In the genomic region with DNA sequence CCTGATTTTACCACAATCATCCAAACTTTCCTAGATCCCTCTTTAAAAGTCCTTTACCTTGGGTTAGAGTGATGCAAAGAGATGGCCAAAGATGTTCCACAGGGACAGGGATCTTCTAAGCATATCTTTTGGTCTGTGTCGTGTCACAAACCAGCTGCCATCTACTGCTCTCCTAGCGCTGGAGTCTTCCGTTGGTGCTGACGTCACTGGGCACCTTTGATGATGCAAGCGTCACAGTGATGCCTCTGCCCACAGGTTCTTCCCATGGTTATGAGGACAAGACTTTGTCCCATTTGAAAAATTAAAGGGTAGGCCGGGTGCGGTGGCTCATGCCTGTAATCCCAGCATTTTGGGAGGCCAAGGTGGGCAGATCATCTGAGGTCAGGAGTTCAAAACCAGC, we compare ENCODE assay signal across 27 cellular contexts. TPM values are rescaled to one million over a fixed set of nuclear protein-coding genes. Genes with fewer than 3 reads are reported as not detected.
DNase-seq lines count a peak whose midpoint lies in the region; ATAC-seq, FAIRE-seq and TF ChIP-seq lines count a peak whose summit lies in the region.
"Had no signal": no experiment of that assay in that cellular context is flagged by ENCODE, and none has a peak within 500 bp of the region (broad histone marks: within the 10 kb centered on the region; RNA-seq: fewer than 3 reads in every experiment).

No MANE protein-coding gene starts in this region.

- no peak overlapping the region for H3K27ac ChIP-seq in IMR-90 (ENCODE audit: insufficient read depth, low read length)
- H3K27ac ChIP-seq in K562 (ENCODE audit: extremely low read depth, low read depth, low read length) = no peak overlapping the region
- no peak overlapping the region for H3K27ac ChIP-seq in esophagus muscularis mucosa (replicated peaks in 1 of 4)
- H3K27ac ChIP-seq in smooth muscle cell (ENCODE audit: low read depth) = peak overlapping the region; percentile 4
- H3K27ac ChIP-seq: BLaER1 had no signal

- POLR2A ChIA-PET in IMR-90 (lab: Charles Lee; ENCODE audit: unreplicated experiment) (no interaction called here), K562 (lab: Yijun Ruan, JAX) (interaction anchor here (0.6 kb wide), 1 partner anchor 1991 kb away, joined by 3 read pairs; no protein-coding TSS in a partner anchor)

- no peaks in the 10 kb centered on the region for H3K79me2 ChIP-seq in K562 (ENCODE audit: control insufficient read depth, insufficient read depth, low read length)
- H3K79me2 ChIP-seq in smooth muscle cell (ENCODE audit: low read depth) = peaks cover 10% of the 10 kb centered on the region

- no peak overlapping the region for H3K56ac ChIP-seq in IMR-90 (ENCODE audit: extremely low read depth, insufficient read depth, low read length)

- no peak overlapping the region for H3K4ac ChIP-seq in IMR-90 (ENCODE audit: low read depth, low read length)

- no peak for FAIRE-seq in K562 (lab: Jason Lieb, UNC)
- FAIRE-seq: A204.1, D721Med, GM12878, GM12892, GM18507 had no signal

- in situ Hi-C loops in IMR-90 (cut with MboI; ENCODE audit: low sequenced_read_pairs) (no loop called here), K562 (cut with MboI) (no loop called here)

- no peak overlapping the region for H2BK120ac ChIP-seq in IMR-90 (ENCODE audit: low read depth, low read length)

- no peak overlapping the region for H2AK5ac ChIP-seq in IMR-90 (ENCODE audit: low read depth, low read length)

- no peak overlapping the region for H2BK20ac ChIP-seq in IMR-90 (ENCODE audit: low read depth, low read length)

- DNase-seq in IMR-90 (no peak), K562 (ENCODE audit: extremely low read depth in 1 of 4, low spot score in 3 of 4) (no peak), esophagus muscularis mucosa (ENCODE audit: extremely low spot score) (peak; percentile 14), smooth muscle cell (lab: John Stamatoyannopoulos, UW; ENCODE audit: unreplicated experiment) (no peak), NCI-H1436 (lab: John Stamatoyannopoulos, UW) (no peak), NAMALWA (ENCODE audit: low spot score) (no peak), NCI-H2196 (lab: John Stamatoyannopoulos, UW; ENCODE audit: unreplicated experiment) (no peak)
- DNase-seq: 8988T; ACHN; BE2C; C1 segment of cervical spinal cord; Caco-2; Calu3; CD4-positive, alpha-beta T cell; CD8-positive, alpha-beta T cell; DMS79 treated with DMSO at 0.1 percent for 48 hours; GDM1 had no signal

- no peak for ATAC-seq in IMR-90 (ENCODE audit: low read depth)
- no peak for ATAC-seq in K562
- ATAC-seq: CD8-positive, alpha-beta T cell; GM12878 had no signal

- no peak overlapping the region for H4K91ac ChIP-seq in IMR-90 (ENCODE audit: insufficient read depth, low read depth, low read length)

- BruUV-seq in IMR-90 (replicated peaks; lab: Mats Ljungman, UMichigan) = no TSS peak
- BruUV-seq in K562 (replicated peaks; lab: Mats Ljungman, UMichigan) = no TSS peak

- H2BK5ac ChIP-seq in IMR-90 (ENCODE audit: low read depth, low read length, poor library complexity, severe bottlenecking) = no peak overlapping the region

- no peak overlapping the region for H3K18ac ChIP-seq in IMR-90 (ENCODE audit: low read depth, low read length)

- CTCF ChIA-PET in IMR-90 (lab: Yijun Ruan, JAX) (interaction anchor here (1.2 kb wide), 1 partner anchor 9 kb away, joined by 5 read pairs; no protein-coding TSS in a partner anchor), K562 (lab: Yijun Ruan, JAX; ENCODE audit: low intra/inter-chr PET ratio) (no interaction called here)

- no peak overlapping the region for H2BK15ac ChIP-seq in IMR-90 (ENCODE audit: low read depth, low read length)

- H3K9ac ChIP-seq in IMR-90 (ENCODE audit: low read depth, low read length) (no peak overlapping the region), K562 (ENCODE audit: insufficient read depth in 1 of 2, low read depth in 2 of 2, low read length in 2 of 2) (no peak overlapping the region), smooth muscle cell (ENCODE audit: low read depth) (no peak overlapping the region)
- H3K9ac ChIP-seq: BLaER1 had no signal

- H3K9me3 ChIP-seq in IMR-90 (ENCODE audit: control insufficient read depth, insufficient read depth, low read length) (peaks cover 5% of the 10 kb centered on the region), K562 (replicated peaks; ENCODE audit: control insufficient read depth, insufficient read depth, low read depth, low read length) (peaks cover 5% of the 10 kb centered on the region), esophagus muscularis mucosa (peaks cover 0 to 23% (median 21%) of the 10 kb centered on the region in 4 donors), smooth muscle cell (replicated peaks; ENCODE audit: low read depth) (no peaks in the 10 kb centered on the region)
- H3K9me3 ChIP-seq: BE2C had no signal

- dilution Hi-C loops in IMR-90 (cut with HindIII; ENCODE audit: low sequenced_read_pairs, unreplicated experiment) = no loop called here

- H4K20me1 ChIP-seq in IMR-90 (ENCODE audit: insufficient read depth, low read length) (no peaks in the 10 kb centered on the region), K562 (replicated peaks; ENCODE audit: control insufficient read depth, insufficient read depth, low read length) (no peaks in the 10 kb centered on the region), smooth muscle cell (ENCODE audit: low read depth) (peaks cover under 1% of the 10 kb centered on the region)
- H4K20me1 ChIP-seq: BLaER1 had no signal

- no peak overlapping the region for H2AFZ ChIP-seq in IMR-90 (replicated peaks; ENCODE audit: low read length, poor library complexity)
- no peak overlapping the region for H2AFZ ChIP-seq in K562 (ENCODE audit: low read depth, low read length)
- no peak overlapping the region for H2AFZ ChIP-seq in smooth muscle cell (ENCODE audit: low read depth)

- TF ChIP-seq POLR2A in IMR-90 (IDR thresholded peaks at IDR 0.05; ENCODE audit: low read depth, low read length) (no peak), K562 (conservative IDR thresholded peaks at IDR 0.05) (no peak), esophagus muscularis mucosa (IDR thresholded peaks at IDR 0.05; ENCODE audit: low read depth) (no peak)

- no peak overlapping the region for H3K23ac ChIP-seq in IMR-90 (ENCODE audit: low read depth, low read length)

- H3K9me1 ChIP-seq in IMR-90 (ENCODE audit: insufficient read depth, low read length) = no peaks in the 10 kb centered on the region
- no peaks in the 10 kb centered on the region for H3K9me1 ChIP-seq in K562 (ENCODE audit: control insufficient read depth, insufficient read depth, low read length)

- H4K5ac ChIP-seq in IMR-90 (ENCODE audit: low read depth, low read length) = no peak overlapping the region

- H3K4me1 ChIP-seq in IMR-90 (ENCODE audit: control insufficient read depth, insufficient read depth, low read length) (no peaks in the 10 kb centered on the region), K562 (replicated peaks in 1 of 2; ENCODE audit: control insufficient read depth in 2 of 2, insufficient read depth in 2 of 2, low read length in 2 of 2) (no peaks in the 10 kb centered on the region), esophagus muscularis mucosa (no peaks in the 10 kb centered on the region), smooth muscle cell (ENCODE audit: low read depth) (peaks cover 22% of the 10 kb centered on the region)
- H3K4me1 ChIP-seq: BE2C, Caco-2 had no signal

- TF ChIP-seq RAD21 in IMR-90 (IDR thresholded peaks at IDR 0.05; ENCODE audit: low read length) (no peak), K562 (CRISPR knock-in tag; conservative IDR thresholded peaks at IDR 0.05 in 1 of 2, IDR thresholded peaks at IDR 0.05 in 1 of 2) (no peak)

- no peak overlapping the region for H3K4me2 ChIP-seq in IMR-90 (ENCODE audit: low read depth, low read length)
- H3K4me2 ChIP-seq in K562 (ENCODE audit: insufficient read depth, low read length) = no peak overlapping the region
- H3K4me2 ChIP-seq in smooth muscle cell = no peak overlapping the region
- H3K4me2 ChIP-seq: BLaER1 had no signal

- no peak overlapping the region for H4K8ac ChIP-seq in IMR-90 (ENCODE audit: low read depth in 2 of 2, low read length in 2 of 2)

- H3K36me3 ChIP-seq in IMR-90 (ENCODE audit: control insufficient read depth, insufficient read depth, low read length) = no peaks in the 10 kb centered on the region
- H3K36me3 ChIP-seq in K562 (ENCODE audit: control insufficient read depth, insufficient read depth, low read length) = no peaks in the 10 kb centered on the region
- no peaks in the 10 kb centered on the region for H3K36me3 ChIP-seq in esophagus muscularis mucosa
- H3K36me3 ChIP-seq in smooth muscle cell (ENCODE audit: low read depth) = no peaks in the 10 kb centered on the region
- H3K36me3 ChIP-seq: BE2C, BLaER1 had no signal

- peak overlapping the region; percentile 42 for H2AK9ac ChIP-seq in IMR-90 (replicated peaks; ENCODE audit: low read depth, low read length, poor library complexity)

- no peaks in the 10 kb centered on the region for H3K27me3 ChIP-seq in IMR-90 (ENCODE audit: control insufficient read depth, insufficient read depth, low read length)
- 0 out of 5 replicates have a peak, but pooled peaks cover 4% of the 10 kb centered on the region in 2 experiments for H3K27me3 ChIP-seq in K562 (ENCODE audit: control insufficient read depth in 2 of 2, insufficient read depth in 2 of 2, low read length in 2 of 2)
- H3K27me3 ChIP-seq in esophagus muscularis mucosa = peaks cover 0 to 43% (median 0%) of the 10 kb centered on the region in 4 donors
- H3K27me3 ChIP-seq in smooth muscle cell (ENCODE audit: low read depth) = no peaks in the 10 kb centered on the region
- H3K27me3 ChIP-seq: BE2C, BLaER1 had no signal

- intact Hi-C loops in IMR-90 (cut with micrococcal nuclease) = no loop called here
- intact Hi-C loops in K562 (cut with micrococcal nuclease) = no loop called here
- intact Hi-C loops in esophagus muscularis mucosa (cut with DNase I) = no loop called here

- H3K79me1 ChIP-seq in IMR-90 (ENCODE audit: low read depth in 1 of 2, low read length in 2 of 2) = no peaks in the 10 kb centered on the region

- H3K14ac ChIP-seq in IMR-90 (replicated peaks; ENCODE audit: low read depth, low read length) = no peak overlapping the region

- 44% methylated on average over 1 of the region's 7 CpGs; no CpG with 5 or more reads in 1 of the 2 experiments for WGBS in IMR-90 (ENCODE audit: extremely low coverage in 2 of 2, insufficient read length in 1 of 2), 2 experiments
- WGBS in K562 (ENCODE audit: insufficient coverage, low coverage, missing lambda C conversion rate) = 1% methylated on average over 7 of the region's 7 CpGs
- WGBS in esophagus muscularis mucosa = 93% methylated on average over 7 of the region's 7 CpGs
- WGBS in smooth muscle cell (ENCODE audit: low lambda C conversion rate) = 83% methylated on average over 7 of the region's 7 CpGs

- no peaks in the 10 kb centered on the region for H3F3A ChIP-seq in smooth muscle cell (ENCODE audit: low read depth)

- H3K4me3 ChIP-seq in IMR-90 (ENCODE audit: insufficient read depth, low read depth, low read length) (no peak overlapping the region), K562 (no peak overlapping the region), esophagus muscularis mucosa (no peak overlapping the region), smooth muscle cell (no peak overlapping the region)
- H3K4me3 ChIP-seq: BLaER1, GM12878 had no signal

- TF ChIP-seq EP300 in K562 (IDR thresholded peaks at IDR 0.05; ENCODE audit: low read length) (no peak), esophagus muscularis mucosa (IDR thresholded peaks at IDR 0.05) (no peak)

- TF ChIP-seq CTCF in IMR-90 (conservative IDR thresholded peaks at IDR 0.05; ENCODE audit: low read depth, low read length) = no peak
- no peak for TF ChIP-seq CTCF in K562 (IDR thresholded peaks at IDR 0.05 in 2 of 3, conservative IDR thresholded peaks at IDR 0.05 in 1 of 3; ENCODE audit: insufficient read depth in 2 of 3, low read depth in 1 of 3, low read length in 3 of 3)
- no peak for TF ChIP-seq CTCF in esophagus muscularis mucosa (IDR thresholded peaks at IDR 0.05)
- TF ChIP-seq CTCF in smooth muscle cell (IDR thresholded peaks at IDR 0.05; ENCODE audit: borderline replicate concordance, insufficient read depth, poor library complexity, severe bottlenecking) = no peak

RNA-seq across cellular contexts. Expression of a gene that starts 1.7 kb away (rescaled TPM):
- not detected in 2 replicates for total RNA-seq in IMR-90 (2012; rRNA removed)
- polyA plus RNA-seq in IMR-90 (2012; rRNA removed) = not detected in 2 replicates
- polyA plus RNA-seq in IMR-90 (2012; cell fraction: cytosol; rRNA removed) = not detected in 2 replicates
- not detected in 2 replicates for polyA plus RNA-seq in IMR-90 (2012; cell fraction: nucleus; rRNA removed; ENCODE audit: low replicate concordance)
- total RNA-seq in K562 (2011; cell fraction: chromatin; rRNA removed; ENCODE audit: low replicate concordance) = not detected in 2 replicates
- total RNA-seq in K562 (2011; cell fraction: nucleolus; rRNA removed) = not detected in 2 replicates
- total RNA-seq in K562 (2011; cell fraction: nucleoplasm; rRNA removed) = not detected in 2 replicates
- not detected in 2 replicates for total RNA-seq in K562 (2014; rRNA removed)
- not detected in 2 replicates for total RNA-seq in K562 (2014; rRNA removed; fragmentation: Illumina TruSeq; extraction: Trizol)
- total RNA-seq in K562 (2015; rRNA removed; fragmentation: Illumina TruSeq; extraction: Trizol) = not detected in 2 replicates
- total RNA-seq in K562 (2021) = not detected in 2 replicates
- not detected in 2 replicates for polyA plus RNA-seq in K562 (2011; rRNA removed)
- polyA plus RNA-seq in K562 (2011; cell fraction: cytosol; rRNA removed) = not detected in 2 replicates
- polyA plus RNA-seq in K562 (2011; cell fraction: nucleus; rRNA removed) = not detected in 2 replicates
- polyA plus RNA-seq in K562 (2012) = not detected in 2 replicates
- polyA plus RNA-seq in K562 (2014; fragmentation: Illumina TruSeq; extraction: Trizol) = not detected in 2 replicates
- polyA plus RNA-seq in K562 (2014; fragmentation: Nextera tagmentation; extraction: Ambion mirVana) = not detected
- not detected in 2 replicates for polyA plus RNA-seq in K562 (2014; rRNA removed)
- not detected in 2 replicates for polyA minus RNA-seq in K562 (2011; rRNA and poly(A)+ RNA removed)
- not detected in 2 replicates for polyA minus RNA-seq in K562 (2011; cell fraction: cytosol; rRNA and poly(A)+ RNA removed)
- not detected in 2 replicates for polyA minus RNA-seq in K562 (2011; cell fraction: nucleus; rRNA and poly(A)+ RNA removed)
- total RNA-seq in esophagus muscularis mucosa = not detected
- total RNA-seq in smooth muscle cell = not detected in 2 replicates
- polyA plus RNA-seq in smooth muscle cell = not detected in 2 replicates
- total RNA-seq: A673; Caco-2; Calu3; CD4-positive, alpha-beta T cell; CD8-positive, alpha-beta T cell; G401; GM12878 had no signal
- polyA plus RNA-seq: AG04450, CD14-positive monocyte, GM12878 had no signal

RNA-seq across cellular contexts. Expression of a gene that starts 22.1 kb away (rescaled TPM):
- total RNA-seq in IMR-90 (2012; rRNA removed) (not detected in 2 replicates), K562 (2014; rRNA removed) (not detected in 2 replicates), K562 (2014; rRNA removed; fragmentation: Illumina TruSeq; extraction: Trizol) (not detected in 2 replicates), K562 (2015; rRNA removed; fragmentation: Illumina TruSeq; extraction: Trizol) (not detected in 2 replicates), K562 (2021) (not detected in 2 replicates), esophagus muscularis mucosa (not detected), smooth muscle cell (15.6 and 22.0 TPM in 2 replicates)
- polyA plus RNA-seq in IMR-90 (2012; rRNA removed) (not detected in 2 replicates), K562 (2011; rRNA removed) (not detected in 2 replicates), K562 (2014; fragmentation: Illumina TruSeq; extraction: Trizol) (not detected in 2 replicates), K562 (2014; fragmentation: Nextera tagmentation; extraction: Ambion mirVana) (not detected), K562 (2014; rRNA removed) (not detected in 2 replicates), smooth muscle cell (20.8 and 45.2 TPM in 2 replicates)
- not detected in 2 replicates for polyA plus RNA-seq in IMR-90 (2012; cell fraction: cytosol; rRNA removed)
- polyA plus RNA-seq in IMR-90 (2012; cell fraction: nucleus; rRNA removed; ENCODE audit: low replicate concordance) = not detected in 2 replicates
- total RNA-seq in K562 (2011; cell fraction: chromatin; rRNA removed; ENCODE audit: low replicate concordance) = not detected in 2 replicates
- not detected in 2 replicates for total RNA-seq in K562 (2011; cell fraction: nucleolus; rRNA removed)
- total RNA-seq in K562 (2011; cell fraction: nucleoplasm; rRNA removed) = not detected in 2 replicates
- polyA plus RNA-seq in K562 (2011; cell fraction: cytosol; rRNA removed) = not detected in 2 replicates
- not detected in 2 replicates for polyA plus RNA-seq in K562 (2011; cell fraction: nucleus; rRNA removed)
- polyA plus RNA-seq in K562 (2012) = not detected in 2 replicates
- not detected in 2 replicates for polyA minus RNA-seq in K562 (2011; rRNA and poly(A)+ RNA removed)
- not detected in 2 replicates for polyA minus RNA-seq in K562 (2011; cell fraction: cytosol; rRNA and poly(A)+ RNA removed)
- polyA minus RNA-seq in K562 (2011; cell fraction: nucleus; rRNA and poly(A)+ RNA removed) = not detected in 2 replicates
- total RNA-seq: A673; Caco-2; Calu3; CD4-positive, alpha-beta T cell; CD8-positive, alpha-beta T cell; G401; GM12878 had no signal
- polyA plus RNA-seq: AG04450, CD14-positive monocyte, GM12878 had no signal

RNA-seq across cellular contexts. Expression of a gene that starts 58.2 kb away (rescaled TPM):
- total RNA-seq in IMR-90 (2012; rRNA removed) (not detected in 2 replicates), K562 (2014; rRNA removed) (0.16 and 0.41 TPM in 2 replicates), K562 (2014; rRNA removed; fragmentation: Illumina TruSeq; extraction: Trizol) (not detected in 2 replicates), K562 (2015; rRNA removed; fragmentation: Illumina TruSeq; extraction: Trizol) (0.19 TPM in 1 of 2 replicates, not detected in the other), K562 (2021) (0.29 TPM in 1 of 2 replicates, not detected in the other), esophagus muscularis mucosa (not detected), smooth muscle cell (not detected in 2 replicates)
- polyA plus RNA-seq in IMR-90 (2012; rRNA removed) (not detected in 2 replicates), K562 (2011; rRNA removed) (0.16 and 0.17 TPM in 2 replicates), K562 (2014; fragmentation: Illumina TruSeq; extraction: Trizol) (not detected in 2 replicates), K562 (2014; fragmentation: Nextera tagmentation; extraction: Ambion mirVana) (not detected), K562 (2014; rRNA removed) (0.24 TPM in 1 of 2 replicates, not detected in the other), smooth muscle cell (not detected in 2 replicates)
- polyA plus RNA-seq in IMR-90 (2012; cell fraction: cytosol; rRNA removed) = not detected in 2 replicates
- polyA plus RNA-seq in IMR-90 (2012; cell fraction: nucleus; rRNA removed; ENCODE audit: low replicate concordance) = not detected in 2 replicates
- total RNA-seq in K562 (2011; cell fraction: chromatin; rRNA removed; ENCODE audit: low replicate concordance) = 0.42 TPM in 1 of 2 replicates, not detected in the other
- total RNA-seq in K562 (2011; cell fraction: nucleolus; rRNA removed) = 0.26 and 0.33 TPM in 2 replicates
- 0.31 and 0.44 TPM in 2 replicates for total RNA-seq in K562 (2011; cell fraction: nucleoplasm; rRNA removed)
- 0.22 and 0.40 TPM in 2 replicates for polyA plus RNA-seq in K562 (2011; cell fraction: cytosol; rRNA removed)
- 0.59 and 0.65 TPM in 2 replicates for polyA plus RNA-seq in K562 (2011; cell fraction: nucleus; rRNA removed)
- polyA plus RNA-seq in K562 (2012) = 0.16 and 0.68 TPM in 2 replicates
- polyA minus RNA-seq in K562 (2011; rRNA and poly(A)+ RNA removed) = not detected in 2 replicates
- not detected in 2 replicates for polyA minus RNA-seq in K562 (2011; cell fraction: cytosol; rRNA and poly(A)+ RNA removed)
- 0.22 TPM in 1 of 2 replicates, not detected in the other for polyA minus RNA-seq in K562 (2011; cell fraction: nucleus; rRNA and poly(A)+ RNA removed)
- total RNA-seq: A673; Calu3; CD4-positive, alpha-beta T cell; CD8-positive, alpha-beta T cell; G401; GM12878 had no signal
- polyA plus RNA-seq: AG04450, CD14-positive monocyte, GM12878 had no signal

Comparison
In these comparisons a context has a peak if more than half of its experiments do, and no peak if none do; other contexts are left out.
1. RNA of a gene that starts 22.1 kb away (total RNA-seq): 15.6 to 22.0 TPM in smooth muscle cell; not detected in IMR-90, not detected in K562 and not detected in esophagus muscularis mucosa; every median in the first group is over 10 times any median in the second.